Comparison of ENCODE assay signal across 1 cellular context in the genomic region with DNA sequence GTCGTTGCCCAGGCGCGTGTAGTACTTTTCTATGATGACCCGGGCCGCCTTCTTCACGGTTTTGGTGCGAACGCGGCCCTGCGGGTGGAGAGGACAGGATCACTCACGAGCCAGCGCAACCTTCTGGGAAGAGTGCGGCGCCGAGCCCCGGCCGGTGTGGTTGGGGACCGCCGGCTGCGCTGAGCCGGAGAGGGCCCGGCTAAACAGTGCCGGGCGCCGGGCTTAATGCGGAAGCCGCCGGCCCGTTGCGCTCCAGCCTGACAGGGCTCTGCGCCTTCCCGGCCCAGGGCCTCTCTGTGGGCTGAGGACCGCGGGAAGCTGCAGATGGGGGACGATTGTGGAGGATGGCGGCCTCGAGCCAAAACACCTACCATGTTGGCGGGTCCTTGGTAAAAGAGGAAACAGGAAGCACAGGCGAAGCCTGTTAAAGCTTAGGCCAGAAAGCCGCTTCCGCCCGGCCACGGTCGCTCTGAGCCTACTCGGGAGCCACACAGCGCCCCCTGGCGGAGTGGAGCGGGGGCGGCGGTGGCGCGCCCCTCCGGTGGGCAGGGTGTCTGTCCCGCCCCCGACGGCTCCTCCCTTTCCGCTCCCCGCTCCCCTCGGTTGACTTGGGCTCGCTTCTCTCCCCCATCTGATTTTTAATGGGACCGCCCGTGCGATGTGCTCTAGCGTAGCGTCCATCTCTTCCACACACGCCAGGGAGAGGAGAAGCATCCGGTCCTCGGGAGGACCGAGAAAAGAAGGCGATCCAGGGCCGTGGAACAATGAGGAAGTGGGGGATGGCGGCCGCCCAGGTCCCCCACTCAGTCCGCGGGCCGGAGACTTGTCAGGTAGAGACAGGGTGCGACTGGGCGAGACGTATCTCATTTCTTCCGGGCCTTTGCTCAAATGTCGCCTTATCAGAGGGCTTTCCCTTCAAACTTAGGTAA.
TF ChIP-seq lines count a peak whose summit lies in the region.

RPS17 (minus strand) TSS at position 403 of the 929 bp plus-strand sequence; CDS start at position 374, 29 bp downstream.

TF ChIP-seq in K562, 482 proteins besides CTCF, POLR2A, EP300 and RAD21 (continued from another document and continues in another):
- TF ChIP-seq, protein P1, sequence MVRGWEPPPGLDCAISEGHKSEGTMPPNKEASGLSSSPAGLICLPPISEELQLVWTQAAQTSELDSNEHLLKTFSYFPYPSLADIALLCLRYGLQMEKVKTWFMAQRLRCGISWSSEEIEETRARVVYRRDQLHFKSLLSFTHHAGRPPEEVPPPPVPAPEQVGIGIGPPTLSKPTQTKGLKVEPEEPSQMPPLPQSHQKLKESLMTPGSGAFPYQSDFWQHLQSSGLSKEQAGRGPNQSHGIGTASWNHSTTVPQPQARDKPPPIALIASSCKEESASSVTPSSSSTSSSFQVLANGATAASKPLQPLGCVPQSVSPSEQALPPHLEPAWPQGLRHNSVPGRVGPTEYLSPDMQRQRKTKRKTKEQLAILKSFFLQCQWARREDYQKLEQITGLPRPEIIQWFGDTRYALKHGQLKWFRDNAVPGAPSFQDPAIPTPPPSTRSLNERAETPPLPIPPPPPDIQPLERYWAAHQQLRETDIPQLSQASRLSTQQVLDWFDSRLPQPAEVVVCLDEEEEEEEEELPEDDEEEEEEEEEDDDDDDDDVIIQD (CRISPR knock-in tag; IDR thresholded peaks at IDR 0.05), result no peak
- TF ChIP-seq, protein P2, sequence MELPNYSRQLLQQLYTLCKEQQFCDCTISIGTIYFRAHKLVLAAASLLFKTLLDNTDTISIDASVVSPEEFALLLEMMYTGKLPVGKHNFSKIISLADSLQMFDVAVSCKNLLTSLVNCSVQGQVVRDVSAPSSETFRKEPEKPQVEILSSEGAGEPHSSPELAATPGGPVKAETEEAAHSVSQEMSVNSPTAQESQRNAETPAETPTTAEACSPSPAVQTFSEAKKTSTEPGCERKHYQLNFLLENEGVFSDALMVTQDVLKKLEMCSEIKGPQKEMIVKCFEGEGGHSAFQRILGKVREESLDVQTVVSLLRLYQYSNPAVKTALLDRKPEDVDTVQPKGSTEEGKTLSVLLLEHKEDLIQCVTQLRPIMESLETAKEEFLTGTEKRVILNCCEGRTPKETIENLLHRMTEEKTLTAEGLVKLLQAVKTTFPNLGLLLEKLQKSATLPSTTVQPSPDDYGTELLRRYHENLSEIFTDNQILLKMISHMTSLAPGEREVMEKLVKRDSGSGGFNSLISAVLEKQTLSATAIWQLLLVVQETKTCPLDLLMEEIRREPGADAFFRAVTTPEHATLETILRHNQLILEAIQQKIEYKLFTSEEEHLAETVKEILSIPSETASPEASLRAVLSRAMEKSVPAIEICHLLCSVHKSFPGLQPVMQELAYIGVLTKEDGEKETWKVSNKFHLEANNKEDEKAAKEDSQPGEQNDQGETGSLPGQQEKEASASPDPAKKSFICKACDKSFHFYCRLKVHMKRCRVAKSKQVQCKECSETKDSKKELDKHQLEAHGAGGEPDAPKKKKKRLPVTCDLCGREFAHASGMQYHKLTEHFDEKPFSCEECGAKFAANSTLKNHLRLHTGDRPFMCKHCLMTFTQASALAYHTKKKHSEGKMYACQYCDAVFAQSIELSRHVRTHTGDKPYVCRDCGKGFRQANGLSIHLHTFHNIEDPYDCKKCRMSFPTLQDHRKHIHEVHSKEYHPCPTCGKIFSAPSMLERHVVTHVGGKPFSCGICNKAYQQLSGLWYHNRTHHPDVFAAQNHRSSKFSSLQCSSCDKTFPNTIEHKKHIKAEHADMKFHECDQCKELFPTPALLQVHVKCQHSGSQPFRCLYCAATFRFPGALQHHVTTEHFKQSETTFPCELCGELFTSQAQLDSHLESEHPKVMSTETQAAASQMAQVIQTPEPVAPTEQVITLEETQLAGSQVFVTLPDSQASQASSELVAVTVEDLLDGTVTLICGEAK (IDR thresholded peaks at IDR 0.05), result peak; percentile 96
- TF ChIP-seq, protein P2 (CRISPR knock-in tag; IDR thresholded peaks at IDR 0.05), result no peak
- TF ChIP-seq POLR3A (IDR thresholded peaks at IDR 0.05; ENCODE audit: borderline replicate concordance, extremely low read depth, insufficient read depth, insufficient read length) (no peak), ETV5 (CRISPR knock-in tag; IDR thresholded peaks at IDR 0.05; ENCODE audit: low read depth) (peak; percentile 92), CBX5 (IDR thresholded peaks at IDR 0.05; ENCODE audit: borderline replicate concordance, low read depth) (no peak; the same call in 1 of the 2 replicates), BHLHE40 (IDR thresholded peaks at IDR 0.05; ENCODE audit: low read length) (peak; percentile 89), ZZZ3 (IDR thresholded peaks at IDR 0.05) (peak; percentile 97), ZBTB12 (CRISPR knock-in tag; IDR thresholded peaks at IDR 0.05) (no peak; the same call in 1 of the 2 replicates), U2AF1 (optimal IDR thresholded peaks at IDR 0.05; ENCODE audit: low read depth, low read length) (peak; percentile 79), HNRNPL (IDR thresholded peaks at IDR 0.05; ENCODE audit: low read depth, low read length) (0 out of 2 replicates have a peak, but pooled peaks have one; percentile 26), HNRNPUL1 (IDR thresholded peaks at IDR 0.05; ENCODE audit: low read length) (no peak), GTF2E2 (tag; IDR thresholded peaks at IDR 0.05) (peak; percentile 96), ELK3 (CRISPR knock-in tag; IDR thresholded peaks at IDR 0.05) (no peak), FOXK1 (CRISPR knock-in tag; IDR thresholded peaks at IDR 0.05; ENCODE audit: borderline replicate concordance) (peak; percentile 77), YBX1 (IDR thresholded peaks at IDR 0.05) (no peak), TAF15 (IDR thresholded peaks at IDR 0.05; ENCODE audit: low read depth, low read length) (no peak), KDM5B (IDR thresholded peaks at IDR 0.05; ENCODE audit: insufficient replicate concordance, low read depth, low read length) (peak; percentile 97), ZNF354B (CRISPR knock-in tag; IDR thresholded peaks at IDR 0.05) (no peak), ZNF584 (CRISPR knock-in tag; IDR thresholded peaks at IDR 0.05; ENCODE audit: low read depth) (no peak), ATF7 (IDR thresholded peaks at IDR 0.05) (peak; percentile 98), POLR2AphosphoS5 (IDR thresholded peaks at IDR 0.05; ENCODE audit: control insufficient read depth, insufficient read depth, low read depth, low read length) (peak; percentile 96; the same call in 1 of the 2 replicates), TRIM28 (IDR thresholded peaks at IDR 0.05) (no peak), KAT7 (CRISPR knock-in tag; IDR thresholded peaks at IDR 0.05; ENCODE audit: borderline replicate concordance) (peak; percentile 90; the same call in 1 of the 2 replicates), ZNF124 (CRISPR knock-in tag; IDR thresholded peaks at IDR 0.05) (no peak), GTF2A2 (tag; IDR thresholded peaks at IDR 0.05) (peak; percentile 89), MBD2 (IDR thresholded peaks at IDR 0.05; ENCODE audit: borderline replicate concordance, low read depth) (peak; percentile 83; the same call in 1 of the 2 replicates), E2F8 (IDR thresholded peaks at IDR 0.05; ENCODE audit: low read depth, partially characterized antibody) (peak; percentile 93), MAZ (CRISPR knock-in tag; conservative IDR thresholded peaks at IDR 0.05 in 1 of 2, IDR thresholded peaks at IDR 0.05 in 1 of 2) (peak; percentile 95 to 99)
- TF ChIP-seq, protein P3, sequence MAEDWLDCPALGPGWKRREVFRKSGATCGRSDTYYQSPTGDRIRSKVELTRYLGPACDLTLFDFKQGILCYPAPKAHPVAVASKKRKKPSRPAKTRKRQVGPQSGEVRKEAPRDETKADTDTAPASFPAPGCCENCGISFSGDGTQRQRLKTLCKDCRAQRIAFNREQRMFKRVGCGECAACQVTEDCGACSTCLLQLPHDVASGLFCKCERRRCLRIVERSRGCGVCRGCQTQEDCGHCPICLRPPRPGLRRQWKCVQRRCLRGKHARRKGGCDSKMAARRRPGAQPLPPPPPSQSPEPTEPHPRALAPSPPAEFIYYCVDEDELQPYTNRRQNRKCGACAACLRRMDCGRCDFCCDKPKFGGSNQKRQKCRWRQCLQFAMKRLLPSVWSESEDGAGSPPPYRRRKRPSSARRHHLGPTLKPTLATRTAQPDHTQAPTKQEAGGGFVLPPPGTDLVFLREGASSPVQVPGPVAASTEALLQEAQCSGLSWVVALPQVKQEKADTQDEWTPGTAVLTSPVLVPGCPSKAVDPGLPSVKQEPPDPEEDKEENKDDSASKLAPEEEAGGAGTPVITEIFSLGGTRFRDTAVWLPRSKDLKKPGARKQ (CRISPR knock-in tag; IDR thresholded peaks at IDR 0.05), result no peak
- TF ChIP-seq, protein P4, sequence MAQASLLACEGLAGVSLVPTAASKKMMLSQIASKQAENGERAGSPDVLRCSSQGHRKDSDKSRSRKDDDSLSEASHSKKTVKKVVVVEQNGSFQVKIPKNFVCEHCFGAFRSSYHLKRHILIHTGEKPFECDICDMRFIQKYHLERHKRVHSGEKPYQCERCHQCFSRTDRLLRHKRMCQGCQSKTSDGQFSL (CRISPR knock-in tag; IDR thresholded peaks at IDR 0.05), result peak; percentile 69
- TF ChIP-seq, protein P4 (tag; IDR thresholded peaks at IDR 0.05), result 0 out of 4 replicates have a peak, but pooled peaks of 1 of the 2 experiments have one; percentile 60
- TF ChIP-seq, protein P5, sequence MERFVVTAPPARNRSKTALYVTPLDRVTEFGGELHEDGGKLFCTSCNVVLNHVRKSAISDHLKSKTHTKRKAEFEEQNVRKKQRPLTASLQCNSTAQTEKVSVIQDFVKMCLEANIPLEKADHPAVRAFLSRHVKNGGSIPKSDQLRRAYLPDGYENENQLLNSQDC (CRISPR knock-in tag; IDR thresholded peaks at IDR 0.05), result no peak; the same call in 1 of the 2 replicates
- TF ChIP-seq, protein P6, sequence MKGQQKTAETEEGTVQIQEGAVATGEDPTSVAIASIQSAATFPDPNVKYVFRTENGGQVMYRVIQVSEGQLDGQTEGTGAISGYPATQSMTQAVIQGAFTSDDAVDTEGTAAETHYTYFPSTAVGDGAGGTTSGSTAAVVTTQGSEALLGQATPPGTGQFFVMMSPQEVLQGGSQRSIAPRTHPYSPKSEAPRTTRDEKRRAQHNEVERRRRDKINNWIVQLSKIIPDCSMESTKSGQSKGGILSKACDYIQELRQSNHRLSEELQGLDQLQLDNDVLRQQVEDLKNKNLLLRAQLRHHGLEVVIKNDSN (CRISPR knock-in tag; IDR thresholded peaks at IDR 0.05), result no peak
